26 cellular contexts compared by ENCODE assay signal in genomic region chr3:178343433-178344038, GRCh38.
DNase-seq lines count a peak whose midpoint lies in the region; ATAC-seq and TF ChIP-seq lines count a peak whose summit lies in the region.
"Had no signal": no experiment of that assay in that cellular context is flagged by ENCODE, and none has a peak within 500 bp of the region (broad histone marks: within the 10 kb centered on the region; RNA-seq: fewer than 3 reads in every experiment).

No MANE protein-coding gene starts in this region.

- intact Hi-C loops in lower lobe of right lung (cut with DNase I) (no loop called here), prostate gland (cut with DNase I) (no loop called here)

- H3K36me3 Mint-ChIP-seq in activated naive CD8-positive, alpha-beta T cell treated with anti-CD3 and anti-CD28 coated beads, Interleukin-2, amount 50 U/mL, for 24 hours (ENCODE audit: low read depth): no peaks in the 10 kb centered on the region
- H3K36me3 Mint-ChIP-seq in activated naive CD8-positive, alpha-beta T cell treated with anti-CD3 and anti-CD28 coated beads for 36 hours: no peaks in the 10 kb centered on the region
- H3K36me3 Mint-ChIP-seq: activated naive CD4-positive, alpha-beta T cell treated with anti-CD3 and anti-CD28 coated beads, Interleukin-2, amount 10 ng/mL, durations not matched to agents 7 days and 5 days; IgD-negative memory B cell; memory B cell; naive B cell had no signal

- no peak for DNase-seq in activated naive CD8-positive, alpha-beta T cell treated with anti-CD3 and anti-CD28 coated beads, Interleukin-2, amount 50 U/mL, for 24 hours
- no peak for DNase-seq in activated naive CD8-positive, alpha-beta T cell treated with anti-CD3 and anti-CD28 coated beads for 36 hours
- peak; percentile 52 for DNase-seq in lower lobe of right lung
- peak; percentile 15 for DNase-seq in prostate gland (ENCODE audit: low spot score)
- no peak for DNase-seq in hepatic stellate cell (ENCODE audit: low spot score)
- DNase-seq in H7: no peak
- no peak for DNase-seq in NCI-H1048 (lab: John Stamatoyannopoulos, UW)
- DNase-seq: activated CD4-positive, alpha-beta T cell treated with anti-CD3 and anti-CD28 coated beads, Interleukin-2, amount 50 U/mL, for 4 hours; activated CD8-positive, alpha-beta memory T cell treated with anti-CD3 and anti-CD28 coated beads, Interleukin-2, amount 50 U/mL, for 4 hours; activated naive CD4-positive, alpha-beta T cell treated with anti-CD3 and anti-CD28 coated beads, Interleukin-2, amount 10 ng/mL, durations not matched to agents 7 days and 5 days; anterior cingulate cortex; effector CD4-positive, alpha-beta T cell; EL; left cardiac atrium; naive B cell; NCI-H1417; NCI-H2081; NCI-H446 treated with DMSO at 0.1 percent for 48 hours; occipital lobe; T-helper 1 cell had no signal

- 84% methylated on average over 5 of the region's 5 CpGs for WGBS in prostate gland

- H3K27ac ChIP-seq in lower lobe of right lung (no peak overlapping the region), prostate gland (no peak overlapping the region)
- H3K27ac ChIP-seq: RWPE1 had no signal

- H3K9me3 ChIP-seq in lower lobe of right lung (no peaks in the 10 kb centered on the region), prostate gland (no peaks in the 10 kb centered on the region)

- no peak overlapping the region for H3K4me3 Mint-ChIP-seq in activated naive CD8-positive, alpha-beta T cell treated with anti-CD3 and anti-CD28 coated beads, Interleukin-2, amount 50 U/mL, for 24 hours
- no peak overlapping the region for H3K4me3 Mint-ChIP-seq in activated naive CD8-positive, alpha-beta T cell treated with anti-CD3 and anti-CD28 coated beads for 36 hours
- H3K4me3 Mint-ChIP-seq: activated naive CD4-positive, alpha-beta T cell treated with anti-CD3 and anti-CD28 coated beads, Interleukin-2, amount 10 ng/mL, durations not matched to agents 7 days and 5 days; activated T-helper 1 cell treated with anti-CD3 and anti-CD28 coated beads, Interleukin-12 subunit alpha, Interleukin-12 subunit beta, Interleukin-2, Interleukin-4 antibody, amounts not matched to agents 30 ng/mL and 10 ng/mL and 1 ng/mL, durations not matched to agents 14 hours and 24 hours and 36 hours; memory B cell had no signal

- no peaks in the 10 kb centered on the region for H3K9me3 Mint-ChIP-seq in activated naive CD8-positive, alpha-beta T cell treated with anti-CD3 and anti-CD28 coated beads, Interleukin-2, amount 50 U/mL, for 24 hours
- H3K9me3 Mint-ChIP-seq in activated naive CD8-positive, alpha-beta T cell treated with anti-CD3 and anti-CD28 coated beads for 36 hours: no peaks in the 10 kb centered on the region
- H3K9me3 Mint-ChIP-seq: activated naive CD4-positive, alpha-beta T cell treated with anti-CD3 and anti-CD28 coated beads, Interleukin-2, amount 10 ng/mL, durations not matched to agents 7 days and 5 days; activated T-helper 1 cell treated with anti-CD3 and anti-CD28 coated beads, Interleukin-12 subunit alpha, Interleukin-12 subunit beta, Interleukin-2, Interleukin-4 antibody, amounts not matched to agents 30 ng/mL and 10 ng/mL and 1 ng/mL, durations not matched to agents 14 hours and 24 hours and 36 hours; IgD-negative memory B cell; memory B cell had no signal

- H3K27ac Mint-ChIP-seq in activated naive CD8-positive, alpha-beta T cell treated with anti-CD3 and anti-CD28 coated beads, Interleukin-2, amount 50 U/mL, for 24 hours: no peak overlapping the region
- H3K27ac Mint-ChIP-seq in activated naive CD8-positive, alpha-beta T cell treated with anti-CD3 and anti-CD28 coated beads for 36 hours: no peak overlapping the region
- H3K27ac Mint-ChIP-seq: activated naive CD4-positive, alpha-beta T cell treated with anti-CD3 and anti-CD28 coated beads, Interleukin-2, amount 10 ng/mL, durations not matched to agents 7 days and 5 days; activated T-helper 1 cell treated with anti-CD3 and anti-CD28 coated beads, Interleukin-12 subunit alpha, Interleukin-12 subunit beta, Interleukin-2, Interleukin-4 antibody, amounts not matched to agents 30 ng/mL and 10 ng/mL and 1 ng/mL, durations not matched to agents 14 hours and 24 hours and 36 hours; IgD-negative memory B cell; memory B cell had no signal

- H3K36me3 ChIP-seq in lower lobe of right lung (no peaks in the 10 kb centered on the region), prostate gland (no peaks in the 10 kb centered on the region), H7 (replicated peaks; ENCODE audit: control insufficient read depth, insufficient read depth, low read length) (no peaks in the 10 kb centered on the region)

- peak; percentile 43 for ATAC-seq in activated naive CD8-positive, alpha-beta T cell treated with anti-CD3 and anti-CD28 coated beads, Interleukin-2, amount 50 U/mL, for 24 hours
- ATAC-seq in lower lobe of right lung (peak in 1 of 2 donors; percentile 21), HG02623 (IDR thresholded peaks at IDR 0.05; ENCODE audit: unreplicated experiment) (no peak)
- ATAC-seq: GM12878 had no signal

- H3K4me1 ChIP-seq in lower lobe of right lung (peaks cover 4% of the 10 kb centered on the region), prostate gland (replicated peaks) (no peaks in the 10 kb centered on the region)

- H3K4me3 ChIP-seq in lower lobe of right lung (no peak overlapping the region), prostate gland (no peak overlapping the region), H7 (ENCODE audit: insufficient read depth, low read depth, low read length) (no peak overlapping the region)
- H3K4me3 ChIP-seq: GM12878 had no signal

- TF ChIP-seq CTCF in lower lobe of right lung (IDR thresholded peaks at IDR 0.05): no peak
- TF ChIP-seq CTCF in prostate gland (IDR thresholded peaks at IDR 0.05): no peak

- H3K27me3 ChIP-seq in lower lobe of right lung (ENCODE audit: low read depth): no peaks in the 10 kb centered on the region
- no peaks in the 10 kb centered on the region for H3K27me3 ChIP-seq in prostate gland (replicated peaks; ENCODE audit: insufficient read depth)
- H3K27me3 ChIP-seq in H7 (ENCODE audit: control insufficient read depth, insufficient read depth, low read length): no peaks in the 10 kb centered on the region

- no peak for TF ChIP-seq POLR2A in prostate gland (IDR thresholded peaks at IDR 0.05)

- H3K4me1 Mint-ChIP-seq in activated naive CD8-positive, alpha-beta T cell treated with anti-CD3 and anti-CD28 coated beads, Interleukin-2, amount 50 U/mL, for 24 hours: no peaks in the 10 kb centered on the region
- H3K4me1 Mint-ChIP-seq in activated naive CD8-positive, alpha-beta T cell treated with anti-CD3 and anti-CD28 coated beads for 36 hours: no peaks in the 10 kb centered on the region
- H3K4me1 Mint-ChIP-seq: activated naive CD4-positive, alpha-beta T cell treated with anti-CD3 and anti-CD28 coated beads, Interleukin-2, amount 10 ng/mL, durations not matched to agents 7 days and 5 days; IgD-negative memory B cell; memory B cell; naive B cell had no signal

- no peaks in the 10 kb centered on the region for H3K27me3 Mint-ChIP-seq in activated naive CD8-positive, alpha-beta T cell treated with anti-CD3 and anti-CD28 coated beads, Interleukin-2, amount 50 U/mL, for 24 hours
- no peaks in the 10 kb centered on the region for H3K27me3 Mint-ChIP-seq in activated naive CD8-positive, alpha-beta T cell treated with anti-CD3 and anti-CD28 coated beads for 36 hours
- H3K27me3 Mint-ChIP-seq: activated naive CD4-positive, alpha-beta T cell treated with anti-CD3 and anti-CD28 coated beads, Interleukin-2, amount 10 ng/mL, durations not matched to agents 7 days and 5 days had no signal

Comparison
In these comparisons a context has a peak if more than half of its experiments do, and no peak if none do; other contexts are left out.
1. DNase-seq: peak in lower lobe of right lung (single experiment) and prostate gland (single experiment); none in activated naive CD8-positive, alpha-beta T cell treated with anti-CD3 and anti-CD28 coated beads, Interleukin-2, amount 50 U/mL, for 24 hours (single experiment), activated naive CD8-positive, alpha-beta T cell treated with anti-CD3 and anti-CD28 coated beads for 36 hours (single experiment), hepatic stellate cell (single experiment), H7 (single experiment) and NCI-H1048 (single experiment).